ENCODE assay signal across 19 cellular contexts in genomic region chr13:98847780-98848179, GRCh38.
DNase-seq lines count a peak whose midpoint lies in the region; ATAC-seq and TF ChIP-seq lines count a peak whose summit lies in the region.
"Had no signal": no experiment of that assay in that cellular context is flagged by ENCODE, and none has a peak within 500 bp of the region (broad histone marks: within the 10 kb centered on the region; RNA-seq: fewer than 3 reads in every experiment).

No MANE protein-coding gene starts in this region.

- H3K36me3 ChIP-seq in IMR-90 (ENCODE audit: control insufficient read depth, insufficient read depth, low read length) (no peaks in the 10 kb centered on the region), BE2C (no peaks in the 10 kb centered on the region)
- H3K36me3 ChIP-seq: prostate gland had no signal

- no peak overlapping the region for H2BK15ac ChIP-seq in IMR-90 (ENCODE audit: low read depth, low read length)

- no peak overlapping the region for H3K18ac ChIP-seq in IMR-90 (ENCODE audit: low read depth, low read length)

- H2AK5ac ChIP-seq in IMR-90 (ENCODE audit: low read depth, low read length), result no peak overlapping the region

- H4K91ac ChIP-seq in IMR-90 (ENCODE audit: insufficient read depth, low read depth, low read length), result no peak overlapping the region

- DNase-seq in Daoy (ENCODE audit: low read depth) (peak; percentile 7), IMR-90 (no peak), amniotic epithelial cell (ENCODE audit: low read depth) (peak; percentile 68), iPS-NIHi7 (ENCODE audit: extremely low spot score) (peak; percentile 57), EL (no peak), kidney tubule cell (ENCODE audit: low spot score) (no peak), BE2C (no peak)
- DNase-seq: activated CD8-positive, alpha-beta T cell treated with anti-CD3 and anti-CD28 coated beads for 36 hours; activated naive CD8-positive, alpha-beta T cell treated with anti-CD3 and anti-CD28 coated beads, Interleukin-2, amount 10 ng/mL, durations not matched to agents 7 days and 5 days; activated T-cell treated with anti-CD3 and anti-CD28 coated beads, Interleukin-2, amount 50 U/mL, for 4 hours; AML-193; HFFc6; NCI-H187 treated with DMSO at 0.1 percent for 48 hours; NCI-H510A; stimulated activated CD8-positive, alpha-beta memory T cell treated with anti-CD3 and anti-CD28 coated beads, Interleukin-4, amount 100 ng/mL, for 48 hours; SW 1271; WERI-Rb-1 had no signal

- no peak overlapping the region for H4K5ac ChIP-seq in IMR-90 (ENCODE audit: low read depth, low read length)

- no peak overlapping the region for H2BK5ac ChIP-seq in IMR-90 (ENCODE audit: low read depth, low read length, poor library complexity, severe bottlenecking)

- in situ Hi-C loops in IMR-90 (cut with MboI; ENCODE audit: low sequenced_read_pairs), result loop anchor here (25.0 kb wide), 2 partner anchors 710 to 985 kb away; partner anchors contain the start of gene FARP1

- H3K4me2 ChIP-seq in IMR-90 (ENCODE audit: low read depth, low read length), result no peak overlapping the region
- H3K4me2 ChIP-seq: smooth muscle cell had no signal

- TF ChIP-seq CTCF in IMR-90 (conservative IDR thresholded peaks at IDR 0.05; ENCODE audit: low read depth, low read length), result no peak
- no peak for TF ChIP-seq CTCF in BE2C (IDR thresholded peaks at IDR 0.05; ENCODE audit: low read depth, low read length)

- no peak for TF ChIP-seq POLR2A in IMR-90 (IDR thresholded peaks at IDR 0.05; ENCODE audit: low read depth, low read length)

- H3K14ac ChIP-seq in IMR-90 (replicated peaks; ENCODE audit: low read depth, low read length), result no peak overlapping the region

- H3K4me1 ChIP-seq in IMR-90 (ENCODE audit: control insufficient read depth, insufficient read depth, low read length), result no peaks in the 10 kb centered on the region
- no peaks in the 10 kb centered on the region for H3K4me1 ChIP-seq in BE2C
- H3K4me1 ChIP-seq: prostate gland had no signal

- dilution Hi-C loops in IMR-90 (cut with HindIII; ENCODE audit: low sequenced_read_pairs, unreplicated experiment), result no loop called here

- no peak for TF ChIP-seq RAD21 in IMR-90 (IDR thresholded peaks at IDR 0.05; ENCODE audit: low read length)

- POLR2A ChIA-PET in IMR-90 (lab: Charles Lee; ENCODE audit: unreplicated experiment), result no interaction called here

- no TSS peak for BruUV-seq in IMR-90 (replicated peaks; lab: Mats Ljungman, UMichigan)

- H2AK9ac ChIP-seq in IMR-90 (replicated peaks; ENCODE audit: low read depth, low read length, poor library complexity), result no peak overlapping the region

- H3K79me1 ChIP-seq in IMR-90 (ENCODE audit: low read depth in 1 of 2, low read length in 2 of 2), result no peaks in the 10 kb centered on the region

- H3K9me3 ChIP-seq in IMR-90 (ENCODE audit: control insufficient read depth, insufficient read depth, low read length), result no peaks in the 10 kb centered on the region
- H3K9me3 ChIP-seq in BE2C, result no peaks in the 10 kb centered on the region
- H3K9me3 ChIP-seq: prostate gland had no signal

- no peaks in the 10 kb centered on the region for H4K20me1 ChIP-seq in IMR-90 (ENCODE audit: insufficient read depth, low read length)

- 0 out of 2 replicates have a peak, but pooled peaks cover 2% of the 10 kb centered on the region for H3K9me1 ChIP-seq in IMR-90 (ENCODE audit: insufficient read depth, low read length)

- H2BK20ac ChIP-seq in IMR-90 (ENCODE audit: low read depth, low read length), result no peak overlapping the region

- H3K4ac ChIP-seq in IMR-90 (ENCODE audit: low read depth, low read length), result no peak overlapping the region

- peak overlapping the region; percentile 16 for H2AFZ ChIP-seq in IMR-90 (replicated peaks; ENCODE audit: low read length, poor library complexity)

- no peak overlapping the region for H3K9ac ChIP-seq in IMR-90 (ENCODE audit: low read depth, low read length)

- H3K27ac ChIP-seq in IMR-90 (ENCODE audit: insufficient read depth, low read length), result no peak overlapping the region
- H3K27ac ChIP-seq: prostate gland, WERI-Rb-1 had no signal

- H3K27me3 ChIP-seq in IMR-90 (ENCODE audit: control insufficient read depth, insufficient read depth, low read length), result no peaks in the 10 kb centered on the region
- no peaks in the 10 kb centered on the region for H3K27me3 ChIP-seq in BE2C

- no peak overlapping the region for H3K56ac ChIP-seq in IMR-90 (ENCODE audit: extremely low read depth, insufficient read depth, low read length)

- no peak overlapping the region for H4K8ac ChIP-seq in IMR-90 (ENCODE audit: low read depth in 2 of 2, low read length in 2 of 2)

- no peak overlapping the region for H3K23ac ChIP-seq in IMR-90 (ENCODE audit: low read depth, low read length)

- intact Hi-C loops in IMR-90 (cut with micrococcal nuclease), result loop anchor here (10.0 kb wide), 2 partner anchors 417 to 993 kb away; no protein-coding TSS in a partner anchor

- H3K4me3 ChIP-seq in IMR-90 (ENCODE audit: insufficient read depth, low read depth, low read length), result no peak overlapping the region
- no peak overlapping the region for H3K4me3 ChIP-seq in BE2C (ENCODE audit: low read depth, low read length)
- H3K4me3 ChIP-seq: prostate gland, smooth muscle cell had no signal

- ATAC-seq in IMR-90 (ENCODE audit: low read depth), result no peak
- ATAC-seq: activated CD8-positive, alpha-beta T cell treated with anti-CD3 and anti-CD28 coated beads for 36 hours; activated T-cell treated with anti-CD3 and anti-CD28 coated beads, Interleukin-2, amount 50 U/mL, for 4 hours had no signal

- no peak overlapping the region for H2BK120ac ChIP-seq in IMR-90 (ENCODE audit: low read depth, low read length)

- WGBS in IMR-90 (ENCODE audit: extremely low coverage in 2 of 2, insufficient read length in 1 of 2), 2 experiments, result 73% methylated on average over 2 of the region's 5 CpGs; no CpG with 5 or more reads in 1 of the 2 experiments

- CTCF ChIA-PET in IMR-90 (lab: Yijun Ruan, JAX), result no interaction called here

TF ChIP-seq in IMR-90, 13 proteins besides CTCF, POLR2A, EP300 and RAD21:
- TF ChIP-seq MAZ (IDR thresholded peaks at IDR 0.05; ENCODE audit: borderline replicate concordance, low read depth, low read length) (no peak), ELK1 (IDR thresholded peaks at IDR 0.05; ENCODE audit: borderline replicate concordance, low read depth, low read length) (no peak), RCOR1 (IDR thresholded peaks at IDR 0.05; ENCODE audit: insufficient replicate concordance, low read length) (no peak), FOS (IDR thresholded peaks at IDR 0.05; ENCODE audit: low read depth, low read length) (no peak), SMC3 (IDR thresholded peaks at IDR 0.05; ENCODE audit: low read depth, low read length) (no peak), USF2 (IDR thresholded peaks at IDR 0.05; ENCODE audit: low read depth, low read length) (no peak), CEBPB (IDR thresholded peaks at IDR 0.05; ENCODE audit: low read depth, low read length) (no peak)

Comparison
In these comparisons a context has a peak if more than half of its experiments do, and no peak if none do; other contexts are left out.
1. DNase-seq: peak in Daoy (single experiment), amniotic epithelial cell (single experiment) and iPS-NIHi7 (single experiment); none in IMR-90 (single experiment), EL (single experiment), kidney tubule cell (single experiment) and BE2C (single experiment).